In genomic region chr6:154814063-154814462, GRCh38 we compare ENCODE assay signal across 13 cellular contexts.
A peak's percentile ranks its signal among the peaks of the same experiment; 100 is the strongest.
DNase-seq lines count a peak whose midpoint lies in the region; ATAC-seq, FAIRE-seq and TF ChIP-seq lines count a peak whose summit lies in the region.
"Had no signal": no experiment of that assay in that cellular context is flagged by ENCODE, and none has a peak within 500 bp of the region (broad histone marks: within the 10 kb centered on the region; RNA-seq: fewer than 3 reads in every experiment).

No MANE protein-coding gene starts in this region.

- no peak overlapping the region for H3K4me3 Mint-ChIP-seq in immature natural killer cell
- no peak overlapping the region for H3K4me3 Mint-ChIP-seq in activated naive CD8-positive, alpha-beta T cell treated with anti-CD3 and anti-CD28 coated beads for 36 hours
- H3K4me3 Mint-ChIP-seq: brain had no signal

- peak; percentile 80 for ATAC-seq in GM18511 (IDR thresholded peaks at IDR 0.05; ENCODE audit: unreplicated experiment)
- peak; percentile 74 for ATAC-seq in GM21423 (IDR thresholded peaks at IDR 0.05; ENCODE audit: unreplicated experiment)
- peak; percentile 81 for ATAC-seq in HG03060 (IDR thresholded peaks at IDR 0.05; ENCODE audit: low read depth, unreplicated experiment)

- H3K27ac Mint-ChIP-seq in immature natural killer cell: no peak overlapping the region
- no peak overlapping the region for H3K27ac Mint-ChIP-seq in activated naive CD8-positive, alpha-beta T cell treated with anti-CD3 and anti-CD28 coated beads for 36 hours
- H3K27ac Mint-ChIP-seq: brain had no signal

- no peak for TF ChIP-seq CTCF in SU-DHL-6 (IDR thresholded peaks at IDR 0.05; ENCODE audit: insufficient read depth, low read length, poor library complexity, severe bottlenecking)
- TF ChIP-seq CTCF in D721Med (IDR thresholded peaks at IDR 0.05; ENCODE audit: insufficient read depth, missing control alignments): no peak

- no peaks in the 10 kb centered on the region for H3K27me3 ChIP-seq in SU-DHL-6 (ENCODE audit: low read length)
- H3K27me3 ChIP-seq: neutrophil had no signal

- 0 out of 2 replicates have a peak, but pooled peaks cover 8% of the 10 kb centered on the region for H3K79me2 ChIP-seq in SU-DHL-6 (ENCODE audit: insufficient read depth, low read length)

- H3K9me3 ChIP-seq in SU-DHL-6 (ENCODE audit: insufficient read depth, low read length): no peaks in the 10 kb centered on the region
- H3K9me3 ChIP-seq: neutrophil had no signal

- no peaks in the 10 kb centered on the region for H3K9me3 Mint-ChIP-seq in immature natural killer cell
- H3K9me3 Mint-ChIP-seq in activated naive CD8-positive, alpha-beta T cell treated with anti-CD3 and anti-CD28 coated beads for 36 hours: no peaks in the 10 kb centered on the region

- FAIRE-seq in D721Med (lab: Jason Lieb, UNC): no peak
- FAIRE-seq: TTC549 had no signal

- peaks cover 37 to 59% (median 51%) of the 10 kb centered on the region in 3 donors for H3K36me3 Mint-ChIP-seq in immature natural killer cell
- H3K36me3 Mint-ChIP-seq in activated naive CD8-positive, alpha-beta T cell treated with anti-CD3 and anti-CD28 coated beads for 36 hours: peaks cover 36% of the 10 kb centered on the region

- H3K9ac ChIP-seq in SU-DHL-6 (ENCODE audit: low read length): peak overlapping the region; percentile 31

- intact Hi-C loops in posterior cingulate gyrus (cut with DNase I): no loop called here

- peak overlapping the region; percentile 58 for H3K4me2 ChIP-seq in SU-DHL-6 (ENCODE audit: low read depth, low read length, poor library complexity, severe bottlenecking)

- no peak overlapping the region for H2AFZ ChIP-seq in SU-DHL-6 (ENCODE audit: low read depth, low read length, severe bottlenecking)

- H3K4me1 Mint-ChIP-seq in immature natural killer cell: peaks cover 0 to 13% of the 10 kb centered on the region in 2 donors
- H3K4me1 Mint-ChIP-seq in activated naive CD8-positive, alpha-beta T cell treated with anti-CD3 and anti-CD28 coated beads for 36 hours: peaks cover 4% of the 10 kb centered on the region
- H3K4me1 Mint-ChIP-seq: brain had no signal

- H3K27me3 Mint-ChIP-seq in immature natural killer cell (ENCODE audit: low read depth in 3 of 3): no peaks in the 10 kb centered on the region
- H3K27me3 Mint-ChIP-seq in activated naive CD8-positive, alpha-beta T cell treated with anti-CD3 and anti-CD28 coated beads for 36 hours: no peaks in the 10 kb centered on the region
- H3K27me3 Mint-ChIP-seq: brain had no signal

- H3F3A ChIP-seq in SU-DHL-6 (ENCODE audit: insufficient read depth): peaks cover 63% of the 10 kb centered on the region

- no peaks in the 10 kb centered on the region for H4K20me1 ChIP-seq in SU-DHL-6 (ENCODE audit: low read depth, low read length)

- peaks cover 67% of the 10 kb centered on the region for H3K36me3 ChIP-seq in SU-DHL-6 (ENCODE audit: low read length)

- no peak overlapping the region for H3K4me3 ChIP-seq in SU-DHL-6 (ENCODE audit: insufficient read depth, low read length, poor library complexity, severe bottlenecking)

- no peaks in the 10 kb centered on the region for H3K9me2 ChIP-seq in SU-DHL-6 (replicated peaks; ENCODE audit: insufficient read depth, low read length)

- H3K27ac ChIP-seq in SU-DHL-6 (ENCODE audit: low read depth, low read length): peak overlapping the region; percentile 92
- H3K27ac ChIP-seq: neutrophil had no signal

- DNase-seq in immature natural killer cell: no peak
- DNase-seq in D721Med (ENCODE audit: insufficient read length, low spot score): no peak
- no peak for DNase-seq in posterior cingulate gyrus
- no peak for DNase-seq in activated naive CD8-positive, alpha-beta T cell treated with anti-CD3 and anti-CD28 coated beads for 36 hours
- DNase-seq: islet precursor cell, NCI-H146 had no signal
